In genomic region chr1:202835548-202836072, GRCh38 we compare ENCODE assay signal across 12 cellular contexts. TPM values are rescaled to one million over a fixed set of nuclear protein-coding genes. Genes with fewer than 3 reads are reported as not detected.
DNase-seq lines count a peak whose midpoint lies in the region; ATAC-seq and TF ChIP-seq lines count a peak whose summit lies in the region.
"Had no signal": no experiment of that assay in that cellular context is flagged by ENCODE, and none has a peak within 500 bp of the region (broad histone marks: within the 10 kb centered on the region; RNA-seq: fewer than 3 reads in every experiment).

No MANE protein-coding gene starts in this region.

- BruUV-seq in mammary epithelial cell (replicated peaks; lab: Mats Ljungman, UMichigan) = no TSS peak

- H3K27ac Mint-ChIP-seq in T-helper 17 cell = peak overlapping the region; percentile 91
- H3K27ac Mint-ChIP-seq in effector memory CD8-positive, alpha-beta T cell = peak overlapping the region; percentile 81 to 84

- in situ Hi-C loops in mammary epithelial cell (cut with MboI; ENCODE audit: low sequenced_read_pairs in 2 of 2) = no loop called here

- H3K79me2 ChIP-seq in mammary epithelial cell (ENCODE audit: insufficient read depth, low read length) = no peaks in the 10 kb centered on the region
- H3K79me2 ChIP-seq: parathyroid adenoma had no signal

- H3K9me3 ChIP-seq in mammary epithelial cell (replicated peaks; ENCODE audit: insufficient read depth, low read length) (no peaks in the 10 kb centered on the region), breast epithelium (no peaks in the 10 kb centered on the region), T-helper 17 cell (ENCODE audit: control insufficient read depth, low read length, poor library complexity, severe bottlenecking) (no peaks in the 10 kb centered on the region), suprapubic skin (no peaks in the 10 kb centered on the region)
- H3K9me3 ChIP-seq: left lung had no signal

- H3K9ac ChIP-seq in mammary epithelial cell (ENCODE audit: insufficient read depth, low read length) = no peak overlapping the region
- H3K9ac ChIP-seq: parathyroid adenoma had no signal

- H3K4me1 Mint-ChIP-seq in T-helper 17 cell = peaks cover 34% of the 10 kb centered on the region
- H3K4me1 Mint-ChIP-seq in effector memory CD8-positive, alpha-beta T cell (ENCODE audit: low read depth in 2 of 2) = peaks cover 24 to 26% of the 10 kb centered on the region in 2 donors

- dilution Hi-C loops in mammary epithelial cell (cut with HindIII; ENCODE audit: low sequenced_read_pairs) = no loop called here

- no peaks in the 10 kb centered on the region for H3K36me3 Mint-ChIP-seq in T-helper 17 cell (ENCODE audit: low read depth)
- H3K36me3 Mint-ChIP-seq in effector memory CD8-positive, alpha-beta T cell (ENCODE audit: insufficient read depth) = peaks cover 7% of the 10 kb centered on the region

- H3K4me3 Mint-ChIP-seq in T-helper 17 cell = peak overlapping the region; percentile 80
- H3K4me3 Mint-ChIP-seq in effector memory CD8-positive, alpha-beta T cell = peak overlapping the region in 1 of 2 donors; percentile 56

- DNase-seq in mammary epithelial cell (no peak), breast epithelium (ENCODE audit: low spot score in 2 of 2) (no peak), T-helper 17 cell (peak; percentile 14 to 18 (median 16)), suprapubic skin (ENCODE audit: low spot score in 2 of 2) (no peak), NOMO-1 (lab: John Stamatoyannopoulos, UW; ENCODE audit: unreplicated experiment in 2 of 2) (no peak), COR-L47 (lab: John Stamatoyannopoulos, UW) (no peak), cortex of kidney (lab: John Stamatoyannopoulos, UW) (no peak)
- peak; percentile 7 to 49 (median 41) for DNase-seq in effector memory CD8-positive, alpha-beta T cell
- DNase-seq: left lung, NCI-H2029 had no signal

- H3K27me3 ChIP-seq in mammary epithelial cell (ENCODE audit: insufficient read depth, low read length) (no peaks in the 10 kb centered on the region), breast epithelium (no peaks in the 10 kb centered on the region), suprapubic skin (no peaks in the 10 kb centered on the region)
- H3K27me3 ChIP-seq: left lung had no signal

- intact Hi-C loops in mammary epithelial cell (cut with micrococcal nuclease) (no loop called here), breast epithelium (cut with DNase I; ENCODE audit: low total_unique reads) (no loop called here)

- TF ChIP-seq CTCF in mammary epithelial cell (conservative IDR thresholded peaks at IDR 0.05 in 1 of 2, IDR thresholded peaks at IDR 0.05 in 1 of 2; ENCODE audit: extremely low read depth in 1 of 2, insufficient read depth in 1 of 2, low read depth in 1 of 2, low read length in 2 of 2) (no peak), breast epithelium (IDR thresholded peaks at IDR 0.05) (no peak), suprapubic skin (IDR thresholded peaks at IDR 0.05) (no peak)

- TF ChIP-seq EP300 in suprapubic skin (IDR thresholded peaks at IDR 0.05) = no peak

- H3K4me1 ChIP-seq in mammary epithelial cell (ENCODE audit: insufficient read depth, low read length) (peaks cover 27% of the 10 kb centered on the region), breast epithelium (no peaks in the 10 kb centered on the region), suprapubic skin (peaks cover 36% of the 10 kb centered on the region)
- H3K4me1 ChIP-seq: parathyroid adenoma had no signal

- 100% methylated on average over 1 of the region's 3 CpGs for WGBS in mammary epithelial cell (ENCODE audit: low coverage, missing lambda C conversion rate)
- WGBS in suprapubic skin = 45% methylated on average over 3 of the region's 3 CpGs

- no peaks in the 10 kb centered on the region for H4K20me1 ChIP-seq in mammary epithelial cell (ENCODE audit: insufficient read depth, low read length)

- TF ChIP-seq POLR2A in breast epithelium (IDR thresholded peaks at IDR 0.05) (no peak), suprapubic skin (IDR thresholded peaks at IDR 0.05) (no peak)

- H3K4me3 ChIP-seq in mammary epithelial cell (replicated peaks in 1 of 3; ENCODE audit: insufficient read depth in 1 of 3, low read depth in 2 of 3, low read length in 3 of 3) (no peak overlapping the region), breast epithelium (no peak overlapping the region), suprapubic skin (no peak overlapping the region)
- H3K4me3 ChIP-seq: left lung had no signal

- no peak overlapping the region for H3K27ac ChIP-seq in mammary epithelial cell (ENCODE audit: insufficient read depth, low read depth, low read length)
- no peak overlapping the region for H3K27ac ChIP-seq in breast epithelium
- peak overlapping the region; percentile 71 for H3K27ac ChIP-seq in suprapubic skin
- H3K27ac ChIP-seq: left lung, parathyroid adenoma had no signal

- peak; percentile 95 for ATAC-seq in T-helper 17 cell
- peak; percentile 93 for ATAC-seq in effector memory CD8-positive, alpha-beta T cell (replicated peaks)
- ATAC-seq: left lung had no signal

- peak overlapping the region; percentile 72 for H2AFZ ChIP-seq in mammary epithelial cell (ENCODE audit: low read depth, low read length)
- H2AFZ ChIP-seq: parathyroid adenoma had no signal

- no peaks in the 10 kb centered on the region for H3K9me3 Mint-ChIP-seq in effector memory CD8-positive, alpha-beta T cell

- H3K36me3 ChIP-seq in mammary epithelial cell (ENCODE audit: insufficient read depth, low read length) (no peaks in the 10 kb centered on the region), breast epithelium (no peaks in the 10 kb centered on the region), suprapubic skin (no peaks in the 10 kb centered on the region)
- H3K36me3 ChIP-seq: left lung had no signal

- no peaks in the 10 kb centered on the region for H3K27me3 Mint-ChIP-seq in T-helper 17 cell
- peaks cover 0 to 6% of the 10 kb centered on the region in 2 donors for H3K27me3 Mint-ChIP-seq in effector memory CD8-positive, alpha-beta T cell

- H3K4me2 ChIP-seq in mammary epithelial cell (ENCODE audit: insufficient read depth, low read depth, low read length) = no peak overlapping the region

- CTCF ChIA-PET in mammary epithelial cell (lab: Charles Lee; ENCODE audit: low non-redundant PET) = no interaction called here

RNA-seq across cellular contexts. Expression of gene PCAT6, which starts 24.9 kb away (rescaled TPM):
- total RNA-seq in mammary epithelial cell (1 to 10 TPM in 1 of 2 donors, under 1 TPM in 1; 0.17 to 5.6 TPM), breast epithelium (1 to 10 TPM in 1 of 3 donors, not detected in 2; 1.8 TPM), T-helper 17 cell (under 1 TPM in 1 of 2 donors, not detected in 1; 0.97 TPM), suprapubic skin (1 to 10 TPM in 3 of 4 donors, not detected in 1; 1.4 to 7.0 (median 3.7) TPM)
- 2.4 TPM for polyA plus RNA-seq in mammary epithelial cell
- 1.4 TPM for polyA minus RNA-seq in mammary epithelial cell
- total RNA-seq: fibroblast of villous mesenchyme had no signal

RNA-seq across cellular contexts. Expression of gene KDM5B, which starts 27.4 kb away (rescaled TPM):
- total RNA-seq in mammary epithelial cell = 100 to 1,000 TPM in 1 of 2 donors, 10 to 100 TPM in 1; 88.9 to 104 TPM
- polyA plus RNA-seq in mammary epithelial cell = 36.7 TPM
- polyA minus RNA-seq in mammary epithelial cell = 103 TPM
- total RNA-seq in breast epithelium = 100 to 1,000 TPM in 1 of 3 donors, 10 to 100 TPM in 2; 37.6 to 122 (median 87.5) TPM
- 10 to 100 TPM; 64.2 to 76.2 TPM for total RNA-seq in T-helper 17 cell
- 100 to 1,000 TPM in 1 of 4 donors, 10 to 100 TPM in 3; 76.1 to 165 (median 89.4) TPM for total RNA-seq in suprapubic skin

RNA-seq across cellular contexts. Expression of gene RABIF, which starts 53.3 kb away (rescaled TPM):
- total RNA-seq in mammary epithelial cell (1 to 10 TPM; 5.2 to 8.5 TPM), breast epithelium (1 to 10 TPM; 4.8 to 6.9 (median 5.6) TPM), T-helper 17 cell (10 to 100 TPM; 10.3 to 11.1 TPM), suprapubic skin (10 to 100 TPM in 3 of 4 donors, 1 to 10 TPM in 1; 5.1 to 11.2 (median 10.6) TPM)
- polyA plus RNA-seq in mammary epithelial cell = 12.4 TPM
- polyA minus RNA-seq in mammary epithelial cell = 6.8 TPM

Comparison
In these comparisons a context has a peak if more than half of its experiments do, and no peak if none do; other contexts are left out.
1. DNase-seq: peak in T-helper 17 cell (3 of 3) and effector memory CD8-positive, alpha-beta T cell (3 of 3); none in mammary epithelial cell (single experiment), breast epithelium (0 of 2), suprapubic skin (0 of 2), NOMO-1 (0 of 2), COR-L47 (single experiment) and cortex of kidney (single experiment).